ENCODE assay signal across 18 cellular contexts in the genomic region with DNA sequence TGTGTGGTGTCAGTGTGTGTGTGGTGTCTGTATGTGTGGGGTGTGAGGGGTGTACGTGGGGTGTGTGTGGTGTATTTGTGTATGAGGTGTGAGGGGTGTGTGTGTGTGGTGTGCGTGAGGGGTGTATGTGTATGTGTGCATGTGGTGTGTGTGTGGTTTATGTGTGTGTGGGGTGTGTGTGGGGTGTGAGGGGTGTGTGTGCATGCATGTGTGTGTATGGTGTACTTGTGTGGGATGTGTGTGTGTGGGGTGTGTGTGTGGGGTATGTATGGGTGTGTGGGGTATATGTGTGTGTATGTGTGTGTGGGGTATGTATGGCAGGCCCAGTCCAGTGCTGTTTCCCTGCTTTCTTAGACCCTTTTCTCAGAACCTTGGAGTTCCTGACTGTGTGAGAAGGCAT.
DNase-seq lines count a peak whose midpoint lies in the region; ATAC-seq, FAIRE-seq and TF ChIP-seq lines count a peak whose summit lies in the region.
"Had no signal": no experiment of that assay in that cellular context is flagged by ENCODE, and none has a peak within 500 bp of the region (broad histone marks: within the 10 kb centered on the region; RNA-seq: fewer than 3 reads in every experiment).

No MANE protein-coding gene starts in this region.

- WGBS in GM12878 (ENCODE audit: insufficient coverage, insufficient replicate concordance, low lambda C conversion rate, missing lambda C conversion rate) = 50% methylated on average over 2 of the region's 2 CpGs
- WGBS in neuronal stem cell (ENCODE audit: extremely low coverage in 2 of 2, insufficient read length in 2 of 2, insufficient replicate concordance in 1 of 2), 2 donors = 100% methylated on average over 2 of the region's 2 CpGs; no CpG with 5 or more reads in 1 of the 2 donors

- no peak for FAIRE-seq in GM12878 (lab: Jason Lieb, UNC)
- FAIRE-seq: D721Med had no signal

- no peak overlapping the region for H3K14ac ChIP-seq in neuronal stem cell (ENCODE audit: low read length)

- H4K8ac ChIP-seq in neuronal stem cell (ENCODE audit: low read depth, low read length) = peak overlapping the region; percentile 66

- no peak overlapping the region for H3K4me3 ChIP-seq in BLaER1 treated with 17β-estradiol and CSF1 and Interleukin-3, amounts not matched to agents 10 nM and 100 nM
- H3K4me3 ChIP-seq in DND-41 (ENCODE audit: low read depth in 1 of 2, low read length in 2 of 2) (no peak overlapping the region), GM12878 (no peak overlapping the region), neuronal stem cell (ENCODE audit: low read length in 2 of 2) (peak overlapping the region in 1 of 2 donors; percentile 3), vagina (no peak overlapping the region)
- H3K4me3 ChIP-seq: HAP-1 had no signal

- peaks cover 0 to 10% (median 0%) of the 10 kb centered on the region in 11 experiments; a peak in 3 of 22 replicates for H3K9me3 ChIP-seq in BLaER1 treated with 17β-estradiol and CSF1 and Interleukin-3, amounts not matched to agents 10 nM and 100 nM (replicated peaks in 1 of 11)
- H3K9me3 ChIP-seq in DND-41 (ENCODE audit: insufficient read depth, low read length, severe bottlenecking) (no peaks in the 10 kb centered on the region), GM12878 (replicated peaks; ENCODE audit: control insufficient read depth, insufficient read depth, low read length) (no peaks in the 10 kb centered on the region), neuronal stem cell (replicated peaks in 1 of 2; ENCODE audit: control insufficient read depth in 2 of 2, insufficient read depth in 1 of 2, low read depth in 1 of 2, low read length in 2 of 2) (peaks cover 0 to 2% of the 10 kb centered on the region in 2 donors), vagina (no peaks in the 10 kb centered on the region)
- H3K9me3 ChIP-seq: HAP-1 had no signal

- DNase-seq in DND-41 = no peak
- no peak for DNase-seq in GM12878 (ENCODE audit: low read depth, low spot score)
- DNase-seq in neuronal stem cell (ENCODE audit: low spot score) = no peak
- DNase-seq in activated naive CD4-positive, alpha-beta T cell (lab: John Stamatoyannopoulos, UW) = no peak
- DNase-seq in hepatic stellate cell (ENCODE audit: low spot score) = no peak
- no peak for DNase-seq in vagina (ENCODE audit: extremely low spot score in 2 of 2)
- DNase-seq: CD8-positive, alpha-beta memory T cell; DMS79; NCI-H1436; NCI-H2081; NCI-H510A treated with DMSO at 0.1 percent for 48 hours; NCI-H82; PC-3 had no signal

- CTCF ChIA-PET in GM12878 (lab: Yijun Ruan, JAX) = interaction anchor here (4.0 to 10.1 kb wide), 2 partner anchors 11 to 64 kb away, joined by 29 to 235 read pairs; no protein-coding TSS in a partner anchor

- no peak overlapping the region for H3K18ac ChIP-seq in neuronal stem cell (ENCODE audit: low read length)

- no peak overlapping the region for H3K4ac ChIP-seq in neuronal stem cell (ENCODE audit: low read length)

- peak overlapping the region; percentile 44 for H4K91ac ChIP-seq in neuronal stem cell (ENCODE audit: low read depth, low read length, poor library complexity)

- TF ChIP-seq POLR2A in GM12878 (IDR thresholded peaks at IDR 0.05; ENCODE audit: low read depth, low read length) = no peak
- no peak for TF ChIP-seq POLR2A in vagina (IDR thresholded peaks at IDR 0.05)

- no peak for TF ChIP-seq RAD21 in GM12878 (IDR thresholded peaks at IDR 0.05; ENCODE audit: insufficient read depth, low read depth, low read length)

- SMC1A ChIA-PET in GM12878 (lab: Charles Lee; ENCODE audit: uncharacterized antibody, unreplicated experiment) = interaction anchor here (1.3 to 6.4 kb wide), 3 partner anchors 24 to 64 kb away, joined by 4 to 205 read pairs (median 25); no protein-coding TSS in a partner anchor

- intact Hi-C loops in GM12878 (cut with micrococcal nuclease; ENCODE audit: unreplicated experiment) = loop anchor here (5.0 to 10.0 kb wide), 5 partner anchors 140 to 1172 kb away; partner anchors contain the start of gene GABRB2
- intact Hi-C loops in vagina (cut with DNase I) = no loop called here

- POLR2A ChIA-PET in GM12878 (lab: Charles Lee) = interaction anchor here (1.0 to 3.8 kb wide), 2 partner anchors 28 to 37 kb away, joined by 3 to 15 read pairs; no protein-coding TSS in a partner anchor

- peak overlapping the region in 2 of 11 experiments; percentile 46 to 67; a peak in 1 of 22 replicates for H3K9ac ChIP-seq in BLaER1 treated with 17β-estradiol and CSF1 and Interleukin-3, amounts not matched to agents 10 nM and 100 nM
- H3K9ac ChIP-seq in DND-41 (ENCODE audit: low read depth, low read length) (no peak overlapping the region), GM12878 (ENCODE audit: control insufficient read depth, insufficient read depth, low read length) (no peak overlapping the region), neuronal stem cell (ENCODE audit: low read depth, low read length, poor library complexity) (peak overlapping the region; percentile 13)

- ATAC-seq in DND-41 (ENCODE audit: insufficient read depth, low read depth) = no peak
- ATAC-seq in GM12878 = no peak
- ATAC-seq: PC-3 had no signal

- RAD21 ChIA-PET in GM12878 (lab: Charles Lee; ENCODE audit: unreplicated experiment) = interaction anchor here (1.7 to 7.4 kb wide), 2 partner anchors 30 to 65 kb away, joined by 7 to 162 read pairs; no protein-coding TSS in a partner anchor

- H3K27me3 ChIP-seq in BLaER1 treated with 17β-estradiol and CSF1 and Interleukin-3, amounts not matched to agents 10 nM and 100 nM = no peaks in the 10 kb centered on the region
- H3K27me3 ChIP-seq in DND-41 (ENCODE audit: insufficient read depth, low read length, poor library complexity) = no peaks in the 10 kb centered on the region
- no peaks in the 10 kb centered on the region for H3K27me3 ChIP-seq in GM12878 (replicated peaks in 1 of 2; ENCODE audit: control insufficient read depth in 2 of 2, insufficient read depth in 2 of 2, low read length in 1 of 2)
- H3K27me3 ChIP-seq in neuronal stem cell (ENCODE audit: control insufficient read depth in 3 of 3, insufficient read depth in 3 of 3, low read depth in 1 of 3, low read length in 3 of 3) = no peaks in the 10 kb centered on the region
- no peaks in the 10 kb centered on the region for H3K27me3 ChIP-seq in vagina

- H2AFZ ChIP-seq in DND-41 (ENCODE audit: low read depth, low read length) (no peak overlapping the region), GM12878 (ENCODE audit: control insufficient read depth, low read depth, low read length) (no peak overlapping the region), neuronal stem cell (ENCODE audit: low read length) (no peak overlapping the region)

- H4K20me1 ChIP-seq in BLaER1 treated with 17β-estradiol and CSF1 and Interleukin-3, amounts not matched to agents 10 nM and 100 nM = no peaks in the 10 kb centered on the region
- H4K20me1 ChIP-seq in DND-41 (ENCODE audit: insufficient read depth, low read length) (no peaks in the 10 kb centered on the region), GM12878 (ENCODE audit: control insufficient read depth, insufficient read depth) (no peaks in the 10 kb centered on the region)

- in situ Hi-C loops in GM12878 (cut with MboI) = no loop called here

- TF ChIP-seq EP300 in GM12878 (IDR thresholded peaks at IDR 0.05; ENCODE audit: borderline replicate concordance in 1 of 2, control insufficient read depth in 1 of 2, low read depth in 2 of 2, low read length in 2 of 2) = no peak

- peaks cover 41 to 72% (median 52%) of the 10 kb centered on the region in 10 experiments for H3K4me1 ChIP-seq in BLaER1 treated with 17β-estradiol and CSF1 and Interleukin-3, amounts not matched to agents 10 nM and 100 nM
- H3K4me1 ChIP-seq in DND-41 (ENCODE audit: insufficient read depth, low read length) (peaks cover 58% of the 10 kb centered on the region), GM12878 (ENCODE audit: control insufficient read depth, insufficient read depth, low read length) (peaks cover 22% of the 10 kb centered on the region; the same call in 1 of the 2 replicates), neuronal stem cell (ENCODE audit: control insufficient read depth in 2 of 2, insufficient read depth in 1 of 2, low read depth in 1 of 2, low read length in 2 of 2) (peaks cover 1 to 4% of the 10 kb centered on the region in 2 donors), vagina (no peaks in the 10 kb centered on the region)
- H3K4me1 ChIP-seq: HAP-1 had no signal

- no peak overlapping the region for H2BK15ac ChIP-seq in neuronal stem cell (ENCODE audit: low read length)

- H3K23ac ChIP-seq in neuronal stem cell (ENCODE audit: low read depth, low read length, poor library complexity) = no peak overlapping the region

- TF ChIP-seq CTCF in DND-41 (IDR thresholded peaks at IDR 0.05; ENCODE audit: borderline replicate concordance, extremely low read depth, low read length, poor library complexity, severe bottlenecking) = no peak
- no peak for TF ChIP-seq CTCF in GM12878 (IDR thresholded peaks at IDR 0.05 in 2 of 3, conservative IDR thresholded peaks at IDR 0.05 in 1 of 3; ENCODE audit: control insufficient read depth in 2 of 3, extremely low read depth in 1 of 3, insufficient read depth in 1 of 3, low read depth in 3 of 3, low read length in 3 of 3)
- no peak for TF ChIP-seq CTCF in vagina (IDR thresholded peaks at IDR 0.05)

- no peaks in the 10 kb centered on the region for H3K79me1 ChIP-seq in neuronal stem cell (ENCODE audit: low read depth, low read length)

- H3K36me3 ChIP-seq in BLaER1 treated with 17β-estradiol and CSF1 and Interleukin-3, amounts not matched to agents 10 nM and 100 nM = no peaks in the 10 kb centered on the region
- no peaks in the 10 kb centered on the region for H3K36me3 ChIP-seq in DND-41 (ENCODE audit: insufficient read depth, low read length)
- no peaks in the 10 kb centered on the region for H3K36me3 ChIP-seq in GM12878 (ENCODE audit: control insufficient read depth in 2 of 2, insufficient read depth in 2 of 2, low read length in 1 of 2)
- H3K36me3 ChIP-seq in neuronal stem cell (replicated peaks in 1 of 2; ENCODE audit: control insufficient read depth in 2 of 2, insufficient read depth in 2 of 2, low read length in 2 of 2) = no peaks in the 10 kb centered on the region
- H3K36me3 ChIP-seq in vagina = no peaks in the 10 kb centered on the region
- H3K36me3 ChIP-seq: HAP-1 had no signal

- H2BK5ac ChIP-seq in neuronal stem cell (ENCODE audit: low read length) = no peak overlapping the region

- no peak overlapping the region for H2AK5ac ChIP-seq in neuronal stem cell (ENCODE audit: low read depth, low read length)

- H2BK120ac ChIP-seq in neuronal stem cell (ENCODE audit: low read depth, low read length) = no peak overlapping the region

- H3K4me2 ChIP-seq in BLaER1 treated with 17β-estradiol and CSF1 and Interleukin-3, amounts not matched to agents 10 nM and 100 nM = peak overlapping the region; percentile 71 to 93 (median 83)
- H3K4me2 ChIP-seq in DND-41 (ENCODE audit: insufficient read depth, low read length) (no peak overlapping the region), GM12878 (ENCODE audit: control insufficient read depth, insufficient read depth) (no peak overlapping the region), neuronal stem cell (ENCODE audit: insufficient read depth, low read length, poor library complexity, severe bottlenecking) (no peak overlapping the region)

- peak overlapping the region in 3 of 11 experiments; percentile 69 to 84 (median 84); a peak in 5 of 22 replicates for H3K27ac ChIP-seq in BLaER1 treated with 17β-estradiol and CSF1 and Interleukin-3, amounts not matched to agents 10 nM and 100 nM
- H3K27ac ChIP-seq in DND-41 (ENCODE audit: low read length) (peak overlapping the region; percentile 70), GM12878 (ENCODE audit: control insufficient read depth, insufficient read depth) (no peak overlapping the region; the same call in 1 of the 2 replicates), neuronal stem cell (replicated peaks; ENCODE audit: low read length) (no peak overlapping the region), vagina (no peak overlapping the region)
- H3K27ac ChIP-seq: HL-60, RWPE1 had no signal

- BruUV-seq in GM12878 (replicated peaks; lab: Mats Ljungman, UMichigan) = no TSS peak

- H3K79me2 ChIP-seq in DND-41 (ENCODE audit: insufficient read depth, low read length) = no peaks in the 10 kb centered on the region
- H3K79me2 ChIP-seq in GM12878 (ENCODE audit: control insufficient read depth, insufficient read depth, low read length) = peaks cover 4% of the 10 kb centered on the region

- no peak overlapping the region for H2BK12ac ChIP-seq in neuronal stem cell (ENCODE audit: low read length)

Comparison
In these comparisons a context has a peak if more than half of its experiments do, and no peak if none do; other contexts are left out.
1. H3K4me2 ChIP-seq: peak in BLaER1 treated with 17β-estradiol and CSF1 and Interleukin-3, amounts not matched to agents 10 nM and 100 nM (11 of 11); none in DND-41 (single experiment), GM12878 (single experiment) and neuronal stem cell (single experiment).